Comparison of ENCODE assay signal across 14 cellular contexts in genomic region chr7:25750738-25751529, GRCh38.
DNase-seq lines count a peak whose midpoint lies in the region; ATAC-seq, FAIRE-seq and TF ChIP-seq lines count a peak whose summit lies in the region.
"Had no signal": no experiment of that assay in that cellular context is flagged by ENCODE, and none has a peak within 500 bp of the region (broad histone marks: within the 10 kb centered on the region; RNA-seq: fewer than 3 reads in every experiment).

No MANE protein-coding gene starts in this region.

- peak overlapping the region; percentile 86 for H2AFZ ChIP-seq in H1 (ENCODE audit: low read length)

- H3K4me2 ChIP-seq in H1 (ENCODE audit: insufficient read depth in 1 of 2, low read depth in 2 of 2, low read length in 2 of 2): no peak overlapping the region

- DNase-seq in NCI-H2227 treated with DMSO at 0.1 percent for 48 hours (lab: John Stamatoyannopoulos, UW): peak; percentile 49
- DNase-seq in H1 (ENCODE audit: low read depth in 1 of 2, low spot score in 2 of 2): no peak
- DNase-seq in thyroid gland: peak in 1 of 2 donors; percentile 14
- DNase-seq in NCI-H774 (lab: John Stamatoyannopoulos, UW): no peak
- DNase-seq in A673 (ENCODE audit: low spot score): no peak
- DNase-seq: activated T-cell treated with anti-CD3 and anti-CD28 coated beads, Interleukin-2, amount 50 U/mL, for 1 hour; CD8-positive, alpha-beta memory T cell; NCI-H2081; RPMI8226; WERI-Rb-1 had no signal

- TF ChIP-seq RAD21 in H1 (IDR thresholded peaks at IDR 0.05 in 1 of 2, conservative IDR thresholded peaks at IDR 0.05 in 1 of 2; ENCODE audit: low read depth in 2 of 2, low read length in 2 of 2): no peak

- no peaks in the 10 kb centered on the region for H3K79me2 ChIP-seq in H1 (ENCODE audit: control insufficient read depth in 1 of 2, insufficient read depth in 2 of 2, low read length in 2 of 2)

- no peak overlapping the region for H2BK120ac ChIP-seq in H1 (replicated peaks; ENCODE audit: low read depth, low read length)

- TF ChIP-seq POLR2A in H1 (IDR thresholded peaks at IDR 0.05; ENCODE audit: control extremely low read depth in 1 of 2, low read depth in 2 of 2, low read length in 2 of 2) (no peak), thyroid gland (IDR thresholded peaks at IDR 0.05) (no peak)

- WGBS in H1 (ENCODE audit: extremely low coverage in 1 of 2, insufficient coverage in 1 of 2, insufficient read length in 1 of 2, insufficient replicate concordance in 2 of 2, low coverage in 1 of 2, low lambda C conversion rate in 2 of 2, missing lambda C conversion rate in 1 of 2), 2 experiments: 87% methylated on average over 14 of the region's 14 CpGs; no CpG with 5 or more reads in 1 of the 2 experiments
- 59% methylated on average over 14 of the region's 14 CpGs for WGBS in thyroid gland, 2 donors

- intact Hi-C loops in thyroid gland (cut with DNase I) (no loop called here), A673 (cut with micrococcal nuclease; ENCODE audit: unreplicated experiment) (no loop called here)

- BruUV-seq in A673 (replicated peaks; lab: Mats Ljungman, UMichigan): no TSS peak

- ATAC-seq in GM19328 (IDR thresholded peaks at IDR 0.05; ENCODE audit: unreplicated experiment): no peak
- ATAC-seq in HG03439 (IDR thresholded peaks at IDR 0.05; ENCODE audit: unreplicated experiment): no peak
- ATAC-seq: HCT116 had no signal

- H3K56ac ChIP-seq in H1 (replicated peaks; ENCODE audit: insufficient read length, low read depth, low read length): no peak overlapping the region

- H3K9me3 ChIP-seq in H1 (ENCODE audit: insufficient read depth in 2 of 2, low read depth in 1 of 2, low read length in 1 of 2): no peaks in the 10 kb centered on the region
- H3K9me3 ChIP-seq in muscle layer of colon (ENCODE audit: low read length): no peaks in the 10 kb centered on the region
- no peaks in the 10 kb centered on the region for H3K9me3 ChIP-seq in thyroid gland
- no peaks in the 10 kb centered on the region for H3K9me3 ChIP-seq in A673 (ENCODE audit: low read depth, low read length, poor library complexity, severe bottlenecking)

- CTCF ChIA-PET in H1 (lab: Charles Lee; ENCODE audit: partially characterized antibody): interaction anchor here (1.1 to 1.2 kb wide), 2 partner anchors 16 to 30 kb away, joined by 3 read pairs; no protein-coding TSS in a partner anchor
- CTCF ChIA-PET in A673 (lab: Charles Lee): no interaction called here

- no peak for TF ChIP-seq EP300 in H1 (IDR thresholded peaks at IDR 0.05; ENCODE audit: borderline replicate concordance in 1 of 2, low read depth in 2 of 2, low read length in 2 of 2)

- no peak overlapping the region for H4K8ac ChIP-seq in H1 (ENCODE audit: extremely low read depth, insufficient read depth, low read length)

- H2BK15ac ChIP-seq in H1 (ENCODE audit: low read length): no peak overlapping the region

- H3K27me3 ChIP-seq in H1 (replicated peaks in 1 of 4; ENCODE audit: control insufficient read depth in 3 of 4, extremely low read depth in 1 of 4, insufficient read depth in 3 of 4, low read length in 3 of 4) (no peaks in the 10 kb centered on the region), muscle layer of colon (ENCODE audit: control insufficient read depth in 1 of 2, insufficient read depth in 2 of 2, low read length in 2 of 2) (no peaks in the 10 kb centered on the region), thyroid gland (no peaks in the 10 kb centered on the region), A673 (replicated peaks; ENCODE audit: insufficient read depth, low read depth, low read length, poor library complexity) (peaks cover 4% of the 10 kb centered on the region)

- no peak overlapping the region for H3K14ac ChIP-seq in H1 (ENCODE audit: insufficient read length)

- no peak for TF ChIP-seq CTCF in H1 (IDR thresholded peaks at IDR 0.05; ENCODE audit: control extremely low read depth in 1 of 3, insufficient read depth in 1 of 3, low read depth in 1 of 3, low read length in 3 of 3)
- TF ChIP-seq CTCF in thyroid gland (IDR thresholded peaks at IDR 0.05): no peak
- no peak for TF ChIP-seq CTCF in A673 (conservative IDR thresholded peaks at IDR 0.05; ENCODE audit: low read depth, low read length)

- H3K4me3 ChIP-seq in H1 (ENCODE audit: extremely low read depth in 1 of 4, insufficient read depth in 2 of 4, low read depth in 3 of 4, low read length in 4 of 4): no peak overlapping the region
- H3K4me3 ChIP-seq in muscle layer of colon (ENCODE audit: low read depth in 1 of 2, low read length in 2 of 2): peak overlapping the region; percentile 11 to 38
- no peak overlapping the region for H3K4me3 ChIP-seq in thyroid gland (replicated peaks in 1 of 3)
- no peak overlapping the region for H3K4me3 ChIP-seq in A673 (ENCODE audit: low read depth, low read length, poor library complexity, severe bottlenecking)

- H3K23me2 ChIP-seq in H1 (ENCODE audit: low read depth, low read length): no peaks in the 10 kb centered on the region

- H2BK5ac ChIP-seq in H1 (ENCODE audit: low read depth, low read length): no peak overlapping the region

- H4K20me1 ChIP-seq in H1 (replicated peaks in 1 of 2; ENCODE audit: control insufficient read depth in 1 of 2, insufficient read depth in 2 of 2, low read length in 2 of 2): no peaks in the 10 kb centered on the region

- no peaks in the 10 kb centered on the region; a peak in 1 of 8 replicates for H3K36me3 ChIP-seq in H1 (ENCODE audit: control insufficient read depth in 2 of 4, insufficient read depth in 4 of 4, low read length in 3 of 4)
- H3K36me3 ChIP-seq in muscle layer of colon (ENCODE audit: insufficient read depth, low read length): no peaks in the 10 kb centered on the region
- H3K36me3 ChIP-seq in thyroid gland: no peaks in the 10 kb centered on the region
- H3K36me3 ChIP-seq in A673 (ENCODE audit: insufficient read depth, low read length, poor library complexity, severe bottlenecking): no peaks in the 10 kb centered on the region
- H3K36me3 ChIP-seq: WERI-Rb-1 had no signal

- no peak overlapping the region for H2AK5ac ChIP-seq in H1 (ENCODE audit: low read depth, low read length)

- H3K4ac ChIP-seq in H1 (replicated peaks; ENCODE audit: insufficient read length, low read depth, low read length): no peak overlapping the region

- POLR2A ChIA-PET in H1 (lab: Charles Lee; ENCODE audit: partially characterized antibody): interaction anchor here (1.4 kb wide), 1 partner anchor 9 kb away, joined by 3 read pairs; no protein-coding TSS in a partner anchor
- POLR2A ChIA-PET in A673 (lab: Charles Lee; ENCODE audit: low non-redundant PET): no interaction called here

- H4K5ac ChIP-seq in H1 (ENCODE audit: insufficient read length, low read depth, low read length): no peak overlapping the region

- no peak overlapping the region for H2BK12ac ChIP-seq in H1 (ENCODE audit: low read depth, low read length)

- H4K91ac ChIP-seq in H1 (replicated peaks; ENCODE audit: insufficient read length, low read length): no peak overlapping the region

- H3K23ac ChIP-seq in H1 (ENCODE audit: insufficient read length): no peak overlapping the region

- H2BK20ac ChIP-seq in H1 (ENCODE audit: low read length): no peak overlapping the region

- no peak overlapping the region for H3K27ac ChIP-seq in H1 (ENCODE audit: low read depth, low read length)
- H3K27ac ChIP-seq in muscle layer of colon (ENCODE audit: low read depth, low read length): peak overlapping the region; percentile 77
- peak overlapping the region in 2 of 3 donors; percentile 2 to 79 for H3K27ac ChIP-seq in thyroid gland
- no peak overlapping the region for H3K27ac ChIP-seq in A673 (ENCODE audit: low read depth, low read length, poor library complexity, severe bottlenecking)
- H3K27ac ChIP-seq: WERI-Rb-1 had no signal

- H3K79me1 ChIP-seq in H1 (ENCODE audit: low read depth, low read length): no peaks in the 10 kb centered on the region

- H3K9ac ChIP-seq in H1 (replicated peaks in 1 of 4; ENCODE audit: extremely low read depth in 1 of 4, low read depth in 3 of 4, low read length in 3 of 4) (no peak overlapping the region), muscle layer of colon (ENCODE audit: low read length) (peak overlapping the region; percentile 4)

- H3K18ac ChIP-seq in H1 (ENCODE audit: extremely low read depth, low read length): no peak overlapping the region

- peaks cover 0 to 4% (median 1%) of the 10 kb centered on the region in 4 experiments; a peak in 3 of 7 replicates for H3K4me1 ChIP-seq in H1 (replicated peaks in 1 of 4; ENCODE audit: control insufficient read depth in 3 of 4, insufficient read depth in 4 of 4, low read length in 3 of 4)
- peaks cover 50% of the 10 kb centered on the region for H3K4me1 ChIP-seq in muscle layer of colon (ENCODE audit: insufficient read depth, low read length)
- H3K4me1 ChIP-seq in thyroid gland: peaks cover 30 to 32% of the 10 kb centered on the region in 2 donors
- no peaks in the 10 kb centered on the region for H3K4me1 ChIP-seq in A673 (ENCODE audit: insufficient read depth, low read length, poor library complexity, severe bottlenecking)

- no peak for FAIRE-seq in H1 (lab: Jason Lieb, UNC)

TF ChIP-seq in H1, 55 proteins besides CTCF, POLR2A, EP300 and RAD21 (continues in another document):
- TF ChIP-seq BCL11A (IDR thresholded peaks at IDR 0.05; ENCODE audit: low read depth in 2 of 2, low read length in 2 of 2): no peak
- TF ChIP-seq CREB1 (IDR thresholded peaks at IDR 0.05): no peak
- TF ChIP-seq POU5F1 (IDR thresholded peaks at IDR 0.05; ENCODE audit: low read depth, low read length): no peak
- no peak for TF ChIP-seq EZH2 (IDR thresholded peaks at IDR 0.05; ENCODE audit: low read depth, low read length, severe bottlenecking)
- TF ChIP-seq TEAD4 (IDR thresholded peaks at IDR 0.05; ENCODE audit: low read depth, low read length): no peak
- no peak for TF ChIP-seq RNF2 (IDR thresholded peaks at IDR 0.05; ENCODE audit: borderline replicate concordance, low read depth, low read length, missing control alignments, poor library complexity, severe bottlenecking)
- TF ChIP-seq CEBPB (IDR thresholded peaks at IDR 0.05; ENCODE audit: low read depth, low read length): no peak
- TF ChIP-seq ZNF274 (IDR thresholded peaks at IDR 0.05; ENCODE audit: borderline replicate concordance, extremely low read depth, low read length): no peak
- no peak for TF ChIP-seq SP4 (IDR thresholded peaks at IDR 0.05; ENCODE audit: low read length)
- no peak for TF ChIP-seq NANOG (IDR thresholded peaks at IDR 0.05; ENCODE audit: insufficient read depth, low read depth, low read length, poor library complexity, severe bottlenecking)
- TF ChIP-seq CHD2 (IDR thresholded peaks at IDR 0.05; ENCODE audit: low read length): no peak
- no peak for TF ChIP-seq E2F6 (IDR thresholded peaks at IDR 0.05)
- TF ChIP-seq BACH1 (IDR thresholded peaks at IDR 0.05; ENCODE audit: low read length): no peak
- TF ChIP-seq FOSL1 (IDR thresholded peaks at IDR 0.05; ENCODE audit: insufficient read depth, low read depth, low read length): no peak

Comparison
In these comparisons a context has a peak if more than half of its experiments do, and no peak if none do; other contexts are left out.
1. H3K27ac ChIP-seq: peak in muscle layer of colon (single experiment) and thyroid gland (2 of 3); none in H1 (single experiment) and A673 (single experiment).
2. H3K4me3 ChIP-seq: peak in muscle layer of colon (2 of 2); none in H1 (0 of 4), thyroid gland (0 of 3) and A673 (single experiment).